Comparison of ENCODE assay signal across 1 cellular context in genomic region chr4:177583000-177583399, GRCh38.
TF ChIP-seq lines count a peak whose summit lies in the region.

No MANE protein-coding gene starts in this region.

TF ChIP-seq in IMR-90, 13 proteins besides CTCF, POLR2A, EP300 and RAD21 (continued from another document):
- TF ChIP-seq, protein P1, sequence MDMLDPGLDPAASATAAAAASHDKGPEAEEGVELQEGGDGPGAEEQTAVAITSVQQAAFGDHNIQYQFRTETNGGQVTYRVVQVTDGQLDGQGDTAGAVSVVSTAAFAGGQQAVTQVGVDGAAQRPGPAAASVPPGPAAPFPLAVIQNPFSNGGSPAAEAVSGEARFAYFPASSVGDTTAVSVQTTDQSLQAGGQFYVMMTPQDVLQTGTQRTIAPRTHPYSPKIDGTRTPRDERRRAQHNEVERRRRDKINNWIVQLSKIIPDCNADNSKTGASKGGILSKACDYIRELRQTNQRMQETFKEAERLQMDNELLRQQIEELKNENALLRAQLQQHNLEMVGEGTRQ (IDR thresholded peaks at IDR 0.05; ENCODE audit: low read depth, low read length), result no peak
- no peak for TF ChIP-seq RCOR1 (IDR thresholded peaks at IDR 0.05; ENCODE audit: insufficient replicate concordance, low read length)
- no peak for TF ChIP-seq NFE2L2 (IDR thresholded peaks at IDR 0.05; ENCODE audit: low read depth, low read length)
- TF ChIP-seq MAZ (IDR thresholded peaks at IDR 0.05; ENCODE audit: borderline replicate concordance, low read depth, low read length), result no peak
- TF ChIP-seq MXI1 (IDR thresholded peaks at IDR 0.05; ENCODE audit: borderline replicate concordance, low read depth, low read length), result no peak
- TF ChIP-seq RFX5 (IDR thresholded peaks at IDR 0.05; ENCODE audit: low read depth, low read length), result no peak
- no peak for TF ChIP-seq CEBPB (IDR thresholded peaks at IDR 0.05; ENCODE audit: low read depth, low read length)
- TF ChIP-seq MAFK (IDR thresholded peaks at IDR 0.05; ENCODE audit: low read depth, low read length), result no peak
- no peak for TF ChIP-seq SMC3 (IDR thresholded peaks at IDR 0.05; ENCODE audit: low read depth, low read length)
- no peak for TF ChIP-seq CHD1 (IDR thresholded peaks at IDR 0.05; ENCODE audit: low read depth, low read length)
- TF ChIP-seq BHLHE40 (IDR thresholded peaks at IDR 0.05; ENCODE audit: low read depth, low read length), result no peak
TF ChIP-seq in IMR-90: peak in this region for 0.
